Comparison of ENCODE assay signal across 1 cellular context in genomic region chr7:130947792-130948580, GRCh38.
TF ChIP-seq lines count a peak whose summit lies in the region.

No MANE protein-coding gene starts in this region.

TF ChIP-seq in HepG2, 621 proteins besides CTCF, POLR2A, EP300 and RAD21 (continued from another document and continues in another):
- TF ChIP-seq ZBED4 (CRISPR knock-in tag; IDR thresholded peaks at IDR 0.05; ENCODE audit: borderline replicate concordance) (peak; percentile 44; the same call in 1 of the 2 replicates), GFI1 (CRISPR knock-in tag; IDR thresholded peaks at IDR 0.05; ENCODE audit: borderline replicate concordance) (no peak), ZNF292 (CRISPR knock-in tag; IDR thresholded peaks at IDR 0.05; ENCODE audit: borderline replicate concordance, low read depth) (peak; percentile 47; the same call in 1 of the 2 replicates), BATF2 (CRISPR knock-in tag; IDR thresholded peaks at IDR 0.05) (no peak), HNF4A (CRISPR knock-in tag; IDR thresholded peaks at IDR 0.05) (peak; percentile 77), MAF1 (CRISPR knock-in tag; IDR thresholded peaks at IDR 0.05; ENCODE audit: borderline replicate concordance) (no peak), POLR2AphosphoS5 (IDR thresholded peaks at IDR 0.05; ENCODE audit: low read depth, low read length) (no peak), TARDBP (CRISPR knock-in tag; IDR thresholded peaks at IDR 0.05) (peak; percentile 41; the same call in 1 of the 2 replicates), HOXA3 (CRISPR knock-in tag; IDR thresholded peaks at IDR 0.05) (peak; percentile 14; the same call in 1 of the 2 replicates), SSRP1 (CRISPR knock-in tag; IDR thresholded peaks at IDR 0.05) (no peak), ZNF607 (CRISPR knock-in tag; IDR thresholded peaks at IDR 0.05; ENCODE audit: borderline replicate concordance) (no peak), ZBTB43 (CRISPR knock-in tag; conservative IDR thresholded peaks at IDR 0.05) (no peak), GTF3A (CRISPR knock-in tag; conservative IDR thresholded peaks at IDR 0.05) (no peak), ZNF3 (CRISPR knock-in tag; IDR thresholded peaks at IDR 0.05) (no peak), ARNT (IDR thresholded peaks at IDR 0.05) (no peak), NCOA2 (CRISPR knock-in tag; IDR thresholded peaks at IDR 0.05) (peak; percentile 83), ZNF572 (CRISPR knock-in tag; IDR thresholded peaks at IDR 0.05) (no peak), ZNF740 (CRISPR knock-in tag; IDR thresholded peaks at IDR 0.05) (no peak), ATF7-NPFF (CRISPR knock-in tag; IDR thresholded peaks at IDR 0.05; ENCODE audit: low read depth) (no peak), ZNF446 (CRISPR knock-in tag; IDR thresholded peaks at IDR 0.05) (no peak), ZNF362 (CRISPR knock-in tag; IDR thresholded peaks at IDR 0.05; ENCODE audit: borderline replicate concordance) (peak; percentile 69; the same call in 1 of the 2 replicates), ZNF367 (CRISPR knock-in tag; IDR thresholded peaks at IDR 0.05; ENCODE audit: borderline replicate concordance) (no peak), ONECUT2 (CRISPR knock-in tag; IDR thresholded peaks at IDR 0.05) (peak; percentile 89), ZNF121 (CRISPR knock-in tag; IDR thresholded peaks at IDR 0.05) (no peak), ZNF207 (IDR thresholded peaks at IDR 0.05; ENCODE audit: borderline replicate concordance) (no peak), FOXO4 (CRISPR knock-in tag; conservative IDR thresholded peaks at IDR 0.05) (no peak), SAP130 (CRISPR knock-in tag; IDR thresholded peaks at IDR 0.05; ENCODE audit: low read depth) (peak; percentile 19; the same call in 1 of the 2 replicates), SNAI1 (CRISPR knock-in tag; IDR thresholded peaks at IDR 0.05; ENCODE audit: borderline replicate concordance) (no peak), ATF4 (CRISPR knock-in tag; IDR thresholded peaks at IDR 0.05) (0 out of 4 replicates have a peak, but pooled peaks of 1 of the 2 experiments have one; percentile 33), RNF219 (CRISPR knock-in tag; IDR thresholded peaks at IDR 0.05) (no peak), HNRNPH1 (optimal IDR thresholded peaks at IDR 0.05; ENCODE audit: low read depth, low read length) (no peak), KMT2A (CRISPR knock-in tag; IDR thresholded peaks at IDR 0.05) (no peak), GATAD1 (CRISPR knock-in tag; IDR thresholded peaks at IDR 0.05) (no peak), ZSCAN30 (CRISPR knock-in tag; IDR thresholded peaks at IDR 0.05) (no peak), ZNF564 (CRISPR knock-in tag; IDR thresholded peaks at IDR 0.05) (0 out of 2 replicates have a peak, but pooled peaks have one; percentile 68), PRDM15 (CRISPR knock-in tag; IDR thresholded peaks at IDR 0.05) (no peak), ELF3 (CRISPR knock-in tag; IDR thresholded peaks at IDR 0.05) (peak; percentile 60), HDAC1 (CRISPR knock-in tag; IDR thresholded peaks at IDR 0.05) (peak; percentile 72), CBFB (CRISPR knock-in tag; IDR thresholded peaks at IDR 0.05) (no peak), ZNF710 (CRISPR knock-in tag; IDR thresholded peaks at IDR 0.05; ENCODE audit: borderline replicate concordance) (peak; percentile 50; the same call in 1 of the 2 replicates), THYN1 (CRISPR knock-in tag; IDR thresholded peaks at IDR 0.05; ENCODE audit: borderline replicate concordance, low read depth) (no peak), ZKSCAN8 (CRISPR knock-in tag; IDR thresholded peaks at IDR 0.05; ENCODE audit: borderline replicate concordance) (no peak), NR2F2 (IDR thresholded peaks at IDR 0.05; ENCODE audit: borderline replicate concordance, low read depth) (no peak)
